17 cellular contexts compared by ENCODE assay signal in the genomic region with DNA sequence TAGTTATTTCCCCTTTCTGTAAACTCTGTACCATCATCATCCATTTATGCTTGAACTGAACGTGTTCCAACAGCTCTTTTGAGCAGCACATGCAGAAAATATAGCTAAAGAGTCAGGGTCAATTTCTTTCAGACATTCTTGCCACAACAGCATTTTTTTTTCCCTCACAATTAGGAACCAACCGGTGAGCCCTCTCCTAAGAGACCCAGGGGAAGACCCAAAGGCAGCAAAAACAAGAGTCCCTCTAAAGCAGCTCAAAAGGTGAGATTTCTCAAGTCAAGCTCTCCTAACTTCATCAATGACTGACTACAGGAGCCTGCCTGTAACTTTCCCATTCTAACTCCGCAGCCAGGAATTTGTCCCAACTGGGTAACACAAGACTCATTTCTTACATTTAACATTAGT. TPM values are rescaled to one million over a fixed set of nuclear protein-coding genes. Genes with fewer than 3 reads are reported as not detected.
DNase-seq lines count a peak whose midpoint lies in the region; ATAC-seq and TF ChIP-seq lines count a peak whose summit lies in the region.
"Had no signal": no experiment of that assay in that cellular context is flagged by ENCODE, and none has a peak within 500 bp of the region (broad histone marks: within the 10 kb centered on the region; RNA-seq: fewer than 3 reads in every experiment).

No MANE protein-coding gene starts in this region.

- H3K27me3 ChIP-seq in RWPE2 (ENCODE audit: insufficient read depth, poor library complexity, severe bottlenecking) (no peaks in the 10 kb centered on the region), neuron (ENCODE audit: insufficient read depth, low read length) (no peaks in the 10 kb centered on the region), upper lobe of left lung (peaks cover 0 to 44% (median 31%) of the 10 kb centered on the region in 4 donors), heart right ventricle (peaks cover 7 to 80% (median 51%) of the 10 kb centered on the region in 7 donors)

- no peak for TF ChIP-seq CTCF in RWPE2 (IDR thresholded peaks at IDR 0.05; ENCODE audit: poor library complexity, severe bottlenecking)
- no peak for TF ChIP-seq CTCF in fibroblast of mammary gland (conservative IDR thresholded peaks at IDR 0.05; ENCODE audit: control insufficient read depth, insufficient read depth, low read depth, low read length)
- no peak for TF ChIP-seq CTCF in upper lobe of left lung (IDR thresholded peaks at IDR 0.05)
- no peak for TF ChIP-seq CTCF in heart right ventricle (IDR thresholded peaks at IDR 0.05)

- TF ChIP-seq POLR2A in upper lobe of left lung (IDR thresholded peaks at IDR 0.05), result no peak

- H3K4me1 ChIP-seq in RWPE2 (ENCODE audit: insufficient read depth, poor library complexity, severe bottlenecking) (peaks cover 43% of the 10 kb centered on the region), neuron (ENCODE audit: insufficient read depth, low read length) (peaks cover 29% of the 10 kb centered on the region), upper lobe of left lung (peaks cover 19 to 37% (median 30%) of the 10 kb centered on the region in 4 donors), heart right ventricle (peaks cover 7 to 39% (median 25%) of the 10 kb centered on the region in 9 donors)

- H3K4me3 ChIP-seq in RWPE2 (ENCODE audit: severe bottlenecking), result peak overlapping the region; percentile 53
- peak overlapping the region; percentile 89 for H3K4me3 ChIP-seq in fibroblast of mammary gland (ENCODE audit: control insufficient read depth, low read depth, low read length)
- peak overlapping the region; percentile 79 for H3K4me3 ChIP-seq in neuron (ENCODE audit: low read length)
- no peak overlapping the region for H3K4me3 ChIP-seq in upper lobe of left lung
- no peak overlapping the region for H3K4me3 ChIP-seq in heart right ventricle
- H3K4me3 ChIP-seq: gastrocnemius medialis had no signal

- TF ChIP-seq EP300 in upper lobe of left lung (IDR thresholded peaks at IDR 0.05), result no peak

- H3K27ac ChIP-seq in RWPE2 (ENCODE audit: poor library complexity, severe bottlenecking), result peak overlapping the region; percentile 99
- H3K27ac ChIP-seq in upper lobe of left lung, result no peak overlapping the region
- no peak overlapping the region for H3K27ac ChIP-seq in heart right ventricle
- H3K27ac ChIP-seq: gastrocnemius medialis, HL-60 had no signal

- 55 to 75% methylated on average over 3 of the region's 3 CpGs for WGBS in upper lobe of left lung, 2 donors
- 84 to 86% methylated on average over 3 of the region's 3 CpGs for WGBS in heart right ventricle, 2 donors

- H2AFZ ChIP-seq in neuron (ENCODE audit: low read depth, low read length), result no peak overlapping the region

- H3K36me3 ChIP-seq in RWPE2 (ENCODE audit: low read depth), result peaks cover 73% of the 10 kb centered on the region
- H3K36me3 ChIP-seq in neuron (ENCODE audit: insufficient read depth, low read length), result peaks cover 8% of the 10 kb centered on the region
- H3K36me3 ChIP-seq in upper lobe of left lung, result no peaks in the 10 kb centered on the region
- no peaks in the 10 kb centered on the region for H3K36me3 ChIP-seq in heart right ventricle
- H3K36me3 ChIP-seq: gastrocnemius medialis had no signal

- no peaks in the 10 kb centered on the region for H3K9me3 ChIP-seq in RWPE2 (ENCODE audit: severe bottlenecking)
- no peaks in the 10 kb centered on the region for H3K9me3 ChIP-seq in neuron (ENCODE audit: low read length)
- H3K9me3 ChIP-seq in upper lobe of left lung, result no peaks in the 10 kb centered on the region
- no peaks in the 10 kb centered on the region for H3K9me3 ChIP-seq in heart right ventricle
- H3K9me3 ChIP-seq: gastrocnemius medialis had no signal

- ATAC-seq in RWPE2 (ENCODE audit: low read depth) (no peak), GM19351 (IDR thresholded peaks at IDR 0.05; ENCODE audit: unreplicated experiment) (no peak), upper lobe of left lung (ENCODE audit: low FRiP score in 2 of 2) (no peak), heart right ventricle (no peak), left ventricle myocardium superior (no peak)
- ATAC-seq: CD8-positive, alpha-beta T cell; gastrocnemius medialis; stimulated activated naive B cell treated with anti-CD40 and anti-IgM and Interleukin-4, amounts not matched to agents 10 μg/mL and 1 μg/mL and 100 μg/mL, for 72 hours had no signal

- DNase-seq in ELR (ENCODE audit: low read depth) (peak; percentile 44), RWPE2 (ENCODE audit: low spot score) (no peak), fibroblast of mammary gland (ENCODE audit: low read depth) (no peak), upper lobe of left lung (no peak), heart right ventricle (no peak), left ventricle myocardium superior (no peak)
- DNase-seq: activated CD8-positive, alpha-beta memory T cell treated with anti-CD3 and anti-CD28 coated beads, Interleukin-2, amount 50 U/mL, for 48 hours; aorta; CD8-positive, alpha-beta T cell; gastrocnemius medialis; NCI-H187; NK-92 treated with Interleukin-12 subunit alpha and Interleukin-12 subunit beta, amount 100 ng/mL, for 24 hours; stimulated activated naive B cell treated with anti-CD40 and anti-IgM and Interleukin-4, amounts not matched to agents 10 μg/mL and 1 μg/mL and 100 μg/mL, for 72 hours had no signal

- intact Hi-C loops in heart right ventricle (cut with DNase I) (no loop called here), left ventricle myocardium superior (cut with micrococcal nuclease) (no loop called here)

RNA-seq across cellular contexts. Expression of a gene that starts 3.5 kb away (rescaled TPM):
- 1 to 10 TPM in 1 of 6 donors, under 1 TPM in 3, not detected in 2; 0.30 to 1.1 (median 0.40) TPM for total RNA-seq in upper lobe of left lung
- total RNA-seq in heart right ventricle, result under 1 TPM in 1 of 10 donors, not detected in 9; 0.47 TPM
- under 1 TPM; 0.07 to 0.12 TPM for polyA plus RNA-seq in heart right ventricle
- total RNA-seq in left ventricle myocardium superior, result not detected
- total RNA-seq: CD8-positive, alpha-beta T cell; T-helper 2 cell treated with Interferon-gamma antibody and Interleukin-4, amounts not matched to agents 100 ng/mL and 5 ng/mL, for 36 hours had no signal

Comparison
In these comparisons a context has a peak if more than half of its experiments do, and no peak if none do; other contexts are left out.
1. H3K4me3 ChIP-seq: peak in RWPE2 (single experiment), fibroblast of mammary gland (single experiment) and neuron (single experiment); none in upper lobe of left lung (0 of 4) and heart right ventricle (0 of 10).